In the genomic region with DNA sequence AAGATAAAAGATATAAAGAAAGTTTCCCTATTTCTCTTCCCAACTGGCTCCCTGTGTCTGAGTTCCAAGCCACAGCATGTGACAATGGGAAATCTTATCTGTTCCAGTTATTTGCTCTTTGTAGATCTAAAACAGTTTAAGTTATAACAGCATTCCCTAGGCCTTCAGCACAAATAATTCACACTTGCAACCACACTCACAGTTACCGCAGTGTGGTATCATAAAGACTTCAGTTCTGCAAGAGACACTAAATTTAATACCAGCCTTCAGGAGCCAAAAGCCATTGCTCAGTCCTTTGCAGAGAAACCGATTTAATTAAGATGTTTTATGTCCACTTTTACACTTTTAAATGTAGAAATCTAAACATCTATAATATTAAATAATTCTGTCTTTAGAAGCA, we compare ENCODE assay signal across 21 cellular contexts.
"Had no signal": no experiment of that assay in that cellular context is flagged by ENCODE, and none has a peak within 500 bp of the region (broad histone marks: within the 10 kb centered on the region; RNA-seq: fewer than 3 reads in every experiment).

No MANE protein-coding gene starts in this region.

- ATAC-seq: activated CD4-positive, CD25-positive, alpha-beta regulatory T cell treated with anti-CD3 and anti-CD28 coated beads, Interleukin-2, amount 50 U/mL, for 24 hours; activated CD8-positive, alpha-beta T cell treated with anti-CD3 and anti-CD28 coated beads for 36 hours; body of pancreas; SK-N-SH treated with all-trans-retinoic acid at 6 μM for 48 hours had no signal

- H3K4me3 Mint-ChIP-seq: activated CD8-positive, alpha-beta T cell treated with anti-CD3 and anti-CD28 coated beads for 36 hours; activated naive CD4-positive, alpha-beta T cell treated with anti-CD3 and anti-CD28 coated beads, Interleukin-2, amount 10 ng/mL, durations not matched to agents 7 days and 5 days; activated naive CD8-positive, alpha-beta T cell treated with anti-CD3 and anti-CD28 coated beads for 36 hours; activated T-cell treated with anti-CD3 and anti-CD28 coated beads, Interleukin-2, amount 50 U/mL, for 72 hours; central memory CD8-positive, alpha-beta T cell; T-helper 1 cell treated with Interleukin-12 subunit alpha and Interleukin-12 subunit beta and Interleukin-4 antibody, amounts not matched to agents 30 μg/mL and 1 μg/mL, for 36 hours had no signal

- H3K27me3 Mint-ChIP-seq: activated CD8-positive, alpha-beta T cell treated with anti-CD3 and anti-CD28 coated beads for 36 hours; activated naive CD4-positive, alpha-beta T cell treated with anti-CD3 and anti-CD28 coated beads, Interleukin-2, amount 10 ng/mL, durations not matched to agents 7 days and 5 days; activated naive CD8-positive, alpha-beta T cell treated with anti-CD3 and anti-CD28 coated beads for 36 hours; central memory CD8-positive, alpha-beta T cell had no signal

- H3K9me3 Mint-ChIP-seq: activated CD8-positive, alpha-beta T cell treated with anti-CD3 and anti-CD28 coated beads for 36 hours; activated T-cell treated with anti-CD3 and anti-CD28 coated beads, Interleukin-2, amount 50 U/mL, for 72 hours; activated T-helper 2 cell treated with anti-CD3 and anti-CD28 coated beads, Interferon-gamma antibody, Interleukin-2, Interleukin-4, amounts not matched to agents 10 μg/mL and 5 μg/mL and 100 μg/mL, durations not matched to agents 14 hours and 24 hours and 36 hours; central memory CD8-positive, alpha-beta T cell; T-helper 1 cell treated with Interleukin-12 subunit alpha and Interleukin-12 subunit beta and Interleukin-4 antibody, amounts not matched to agents 30 μg/mL and 1 μg/mL, for 36 hours had no signal

- H3K27ac Mint-ChIP-seq: activated CD8-positive, alpha-beta T cell treated with anti-CD3 and anti-CD28 coated beads for 36 hours; activated naive CD4-positive, alpha-beta T cell treated with anti-CD3 and anti-CD28 coated beads, Interleukin-2, amount 10 ng/mL, durations not matched to agents 7 days and 5 days; activated naive CD8-positive, alpha-beta T cell treated with anti-CD3 and anti-CD28 coated beads for 36 hours; activated T-cell treated with anti-CD3 and anti-CD28 coated beads, Interleukin-2, amount 50 U/mL, for 72 hours; activated T-helper 2 cell treated with anti-CD3 and anti-CD28 coated beads, Interferon-gamma antibody, Interleukin-2, Interleukin-4, amounts not matched to agents 10 μg/mL and 5 μg/mL and 100 μg/mL, durations not matched to agents 14 hours and 24 hours and 36 hours; T-helper 1 cell treated with Interleukin-12 subunit alpha and Interleukin-12 subunit beta and Interleukin-4 antibody, amounts not matched to agents 30 μg/mL and 1 μg/mL, for 36 hours had no signal

- DNase-seq: activated CD4-positive, alpha-beta T cell treated with anti-CD3 and anti-CD28 coated beads for 4 hours; activated CD8-positive, alpha-beta memory T cell treated with anti-CD3 and anti-CD28 coated beads, Interleukin-2, amount 50 U/mL, for 4 hours; activated CD8-positive, alpha-beta T cell treated with anti-CD3 and anti-CD28 coated beads for 36 hours; activated gamma-delta T cell treated with Interleukin-2 at 50 U/mL for 16 hours; activated naive CD4-positive, alpha-beta T cell treated with anti-CD3 and anti-CD28 coated beads, Interleukin-2, amount 10 ng/mL, durations not matched to agents 7 days and 5 days; activated naive CD8-positive, alpha-beta T cell treated with anti-CD3 and anti-CD28 coated beads for 36 hours; activated T-cell treated with anti-CD3 and anti-CD28 coated beads, Interleukin-2, amount 50 U/mL, for 72 hours; body of pancreas; MM.1S; NCI-H1105; NCI-H1436; NCI-H1694 treated with DMSO at 0.1 percent for 48 hours; NCI-H2029 treated with DMSO at 0.1 percent for 48 hours; NCI-H510A treated with DMSO at 0.1 percent for 48 hours; Peyer's patch; SHP77 had no signal

- H3K36me3 Mint-ChIP-seq: activated naive CD4-positive, alpha-beta T cell treated with anti-CD3 and anti-CD28 coated beads, Interleukin-2, amount 10 ng/mL, durations not matched to agents 7 days and 5 days; activated naive CD8-positive, alpha-beta T cell treated with anti-CD3 and anti-CD28 coated beads for 36 hours had no signal
